In the genomic region with DNA sequence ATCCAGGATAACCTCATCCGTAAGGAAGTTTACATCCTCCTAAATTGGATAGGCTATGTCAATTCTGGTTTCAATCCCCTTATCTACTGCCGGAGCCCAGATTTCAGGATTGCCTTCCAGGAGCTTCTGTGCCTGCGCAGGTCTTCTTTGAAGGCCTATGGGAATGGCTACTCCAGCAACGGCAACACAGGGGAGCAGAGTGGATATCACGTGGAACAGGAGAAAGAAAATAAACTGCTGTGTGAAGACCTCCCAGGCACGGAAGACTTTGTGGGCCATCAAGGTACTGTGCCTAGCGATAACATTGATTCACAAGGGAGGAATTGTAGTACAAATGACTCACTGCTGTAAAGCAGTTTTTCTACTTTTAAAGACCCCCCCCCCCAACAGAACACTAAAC, we compare ENCODE assay signal across 10 cellular contexts. TPM values are rescaled to one million over a fixed set of nuclear protein-coding genes. Genes with fewer than 3 reads are reported as not detected.
A peak's percentile ranks its signal among the peaks of the same experiment; 100 is the strongest.
DNase-seq lines count a peak whose midpoint lies in the region; ATAC-seq and TF ChIP-seq lines count a peak whose summit lies in the region.
"Had no signal": no experiment of that assay in that cellular context is flagged by ENCODE, and none has a peak within 500 bp of the region (broad histone marks: within the 10 kb centered on the region; RNA-seq: fewer than 3 reads in every experiment).

No MANE protein-coding gene starts in this region.

- H3K4me3 Mint-ChIP-seq in CD8-positive, alpha-beta memory T cell: peak overlapping the region; percentile 90 to 99 (median 95)
- H3K4me3 Mint-ChIP-seq in progenitor cell of endocrine pancreas (ENCODE audit: low read depth): peak overlapping the region; percentile 58

- CTCF ChIA-PET in CD8-positive, alpha-beta memory T cell (lab: Charles Lee): interaction anchor here (1.2 to 3.0 kb wide), 9 partner anchors 10 to 130 kb away, joined by 3 to 20 read pairs (median 5); no protein-coding TSS in a partner anchor

- peaks cover 12 to 30% (median 16%) of the 10 kb centered on the region in 3 donors for H3K36me3 Mint-ChIP-seq in CD8-positive, alpha-beta memory T cell
- H3K36me3 Mint-ChIP-seq in progenitor cell of endocrine pancreas (ENCODE audit: insufficient read depth): no peaks in the 10 kb centered on the region

- no peak for ATAC-seq in GM18511 (IDR thresholded peaks at IDR 0.05; ENCODE audit: unreplicated experiment)
- ATAC-seq: HCT116 had no signal

- no peak for DNase-seq in CD8-positive, alpha-beta memory T cell
- DNase-seq in NB4 (ENCODE audit: low read depth) (peak; percentile 35), epithelial cell of esophagus (ENCODE audit: low read depth) (peak; percentile 29), progenitor cell of endocrine pancreas (ENCODE audit: low spot score, unreplicated experiment) (no peak), cerebellar nuclear complex (lab: John Stamatoyannopoulos, UW) (no peak), erythroblast (lab: John Stamatoyannopoulos, UW) (no peak), ureter (ENCODE audit: low spot score) (no peak)
- DNase-seq: central memory CD4-positive, alpha-beta T cell had no signal

- H3K4me1 ChIP-seq in CD8-positive, alpha-beta memory T cell (ENCODE audit: insufficient read depth, low read length): peaks cover 15% of the 10 kb centered on the region

- peak overlapping the region; percentile 39 to 99 (median 96) for H3K27ac Mint-ChIP-seq in CD8-positive, alpha-beta memory T cell
- H3K27ac Mint-ChIP-seq in progenitor cell of endocrine pancreas: no peak overlapping the region

- TF ChIP-seq POLR2A in NB4 (IDR thresholded peaks at IDR 0.05; ENCODE audit: extremely low read depth, insufficient read length): no peak
- no peak for TF ChIP-seq POLR2A in erythroblast (IDR thresholded peaks at IDR 0.05; ENCODE audit: low read length)

- H3K27ac ChIP-seq in CD8-positive, alpha-beta memory T cell (ENCODE audit: low read depth, low read length): peak overlapping the region; percentile 77

- TF ChIP-seq CTCF in NB4 (IDR thresholded peaks at IDR 0.05; ENCODE audit: low read depth, low read length): no peak
- TF ChIP-seq CTCF in epithelial cell of esophagus (IDR thresholded peaks at IDR 0.05; ENCODE audit: insufficient read depth, low read depth, low read length, missing control alignments): no peak
- TF ChIP-seq CTCF in progenitor cell of endocrine pancreas (IDR thresholded peaks at IDR 0.05; ENCODE audit: unreplicated experiment): no peak

- no peaks in the 10 kb centered on the region for H3K27me3 ChIP-seq in CD8-positive, alpha-beta memory T cell (ENCODE audit: insufficient read depth, low read length, poor library complexity, severe bottlenecking)

- H3K27me3 Mint-ChIP-seq in CD8-positive, alpha-beta memory T cell: peaks cover 0 to 2% of the 10 kb centered on the region in 2 donors
- peaks cover 86% of the 10 kb centered on the region for H3K27me3 Mint-ChIP-seq in progenitor cell of endocrine pancreas

- POLR2A ChIA-PET in CD8-positive, alpha-beta memory T cell (lab: Charles Lee): interaction anchor here (0.7 to 2.8 kb wide), 5 partner anchors 17 to 197 kb away, joined by 3 to 11 read pairs (median 5); no protein-coding TSS in a partner anchor

- H3K36me3 ChIP-seq in CD8-positive, alpha-beta memory T cell (ENCODE audit: insufficient read depth, low read length): no peaks in the 10 kb centered on the region

- peaks cover 61 to 74% (median 74%) of the 10 kb centered on the region in 3 donors for H3K4me1 Mint-ChIP-seq in CD8-positive, alpha-beta memory T cell
- peaks cover 5% of the 10 kb centered on the region for H3K4me1 Mint-ChIP-seq in progenitor cell of endocrine pancreas (ENCODE audit: low read depth)

- H3K4me3 ChIP-seq in CD8-positive, alpha-beta memory T cell (ENCODE audit: low read length): peak overlapping the region; percentile 78
- peak overlapping the region; percentile 90 for H3K4me3 ChIP-seq in NB4 (ENCODE audit: low read depth, low read length)
- peak overlapping the region; percentile 99 for H3K4me3 ChIP-seq in epithelial cell of esophagus (ENCODE audit: low read length)

- H3K9me3 ChIP-seq in CD8-positive, alpha-beta memory T cell (ENCODE audit: low read length): no peaks in the 10 kb centered on the region

- no peaks in the 10 kb centered on the region for H3K9me3 Mint-ChIP-seq in CD8-positive, alpha-beta memory T cell
- H3K9me3 Mint-ChIP-seq in progenitor cell of endocrine pancreas (ENCODE audit: low read depth): no peaks in the 10 kb centered on the region

RNA-seq across cellular contexts. Expression of a gene that starts 1.3 kb away (rescaled TPM):
- 1 to 10 TPM; 1.6 to 2.1 TPM for total RNA-seq in CD8-positive, alpha-beta memory T cell
- 25.7 TPM for polyA plus RNA-seq in CD8-positive, alpha-beta memory T cell
- total RNA-seq in progenitor cell of endocrine pancreas (0.12 and 0.22 TPM in 2 replicates), ureter (5.7 TPM)

Comparison
In these comparisons a context has a peak if more than half of its experiments do, and no peak if none do; other contexts are left out.
1. DNase-seq: peak in NB4 (single experiment) and epithelial cell of esophagus (single experiment); none in CD8-positive, alpha-beta memory T cell (0 of 5), progenitor cell of endocrine pancreas (single experiment), cerebellar nuclear complex (0 of 2), erythroblast (0 of 2) and ureter (single experiment).
2. Peak in every context shown above with its lines, with median percentiles within 50 percentile points of each other: H3K4me3 ChIP-seq.